17 cellular contexts compared by ENCODE assay signal in the genomic region with DNA sequence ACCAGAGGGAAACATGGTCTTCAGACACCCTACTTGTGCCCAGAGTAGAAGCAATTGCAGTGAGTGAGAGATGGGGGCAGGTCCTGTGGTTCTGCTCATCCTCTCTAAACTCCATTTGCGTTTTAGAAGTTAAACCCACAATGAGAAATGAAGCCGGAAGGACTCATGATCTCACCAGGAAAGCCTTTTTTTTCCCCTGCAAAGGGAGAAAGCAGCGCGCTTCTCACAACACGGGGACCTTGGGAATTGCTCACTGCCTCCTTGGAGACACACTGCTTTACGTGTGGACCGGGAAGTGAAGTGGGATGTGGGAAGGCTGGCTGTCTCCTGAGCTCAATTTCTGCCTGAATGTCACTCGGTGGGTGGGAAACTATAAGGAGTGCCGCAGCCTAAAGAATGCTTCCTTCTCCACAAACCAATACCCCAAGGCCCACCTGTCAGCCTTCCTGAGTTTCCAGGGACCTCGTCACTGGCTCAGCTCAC.
DNase-seq lines count a peak whose midpoint lies in the region; ATAC-seq and TF ChIP-seq lines count a peak whose summit lies in the region.
"Had no signal": no experiment of that assay in that cellular context is flagged by ENCODE, and none has a peak within 500 bp of the region (broad histone marks: within the 10 kb centered on the region; RNA-seq: fewer than 3 reads in every experiment).

No MANE protein-coding gene starts in this region.

- H3K27me3 ChIP-seq in DND-41 (ENCODE audit: insufficient read depth, low read length, poor library complexity): peaks cover 2% of the 10 kb centered on the region
- no peaks in the 10 kb centered on the region for H3K27me3 ChIP-seq in osteoblast (ENCODE audit: insufficient read depth, low read length)
- H3K27me3 ChIP-seq: left lung, testis had no signal

- peaks cover 26% of the 10 kb centered on the region for H3K36me3 Mint-ChIP-seq in brain

- peak overlapping the region in 4 of 5 experiments; percentile 53 to 84 (median 74) for H3K27ac Mint-ChIP-seq in brain

- H3K9me3 ChIP-seq in DND-41 (ENCODE audit: insufficient read depth, low read length, severe bottlenecking): no peaks in the 10 kb centered on the region
- no peaks in the 10 kb centered on the region for H3K9me3 ChIP-seq in osteoblast (ENCODE audit: low read depth, low read length)
- H3K9me3 ChIP-seq: left lung, testis had no signal

- peak; percentile 7 for DNase-seq in DND-41
- peak; percentile 42 for DNase-seq in M059J (ENCODE audit: low read depth)
- DNase-seq in osteoblast (ENCODE audit: insufficient read length, low spot score, missing footprints): peak; percentile 86
- DNase-seq in NCI-H345 treated with DMSO at 0.1 percent for 48 hours (lab: John Stamatoyannopoulos, UW; ENCODE audit: unreplicated experiment): no peak
- DNase-seq: activated gamma-delta T cell treated with Interleukin-2 at 50 U/mL for 16 hours; C1 segment of cervical spinal cord; central memory CD4-positive, alpha-beta T cell; DMS79; effector memory CD4-positive, alpha-beta T cell; left lung; MM.1S; NCI-H2029; NCI-H69; testis had no signal

- ATAC-seq in DND-41 (ENCODE audit: insufficient read depth, low read depth) (peak; percentile 62), HG02938 (IDR thresholded peaks at IDR 0.05; ENCODE audit: unreplicated experiment) (no peak), GM21737 (IDR thresholded peaks at IDR 0.05; ENCODE audit: unreplicated experiment) (no peak)
- ATAC-seq: left lung had no signal

- H3K9me3 Mint-ChIP-seq in brain: peaks cover 0 to 3% (median 0%) of the 10 kb centered on the region in 5 experiments

- H3K9ac ChIP-seq in DND-41 (ENCODE audit: low read depth, low read length): no peak overlapping the region

- H3K4me3 Mint-ChIP-seq in brain: no peak overlapping the region

- H4K20me1 ChIP-seq in DND-41 (ENCODE audit: insufficient read depth, low read length) (no peaks in the 10 kb centered on the region), osteoblast (ENCODE audit: insufficient read depth, low read length) (no peaks in the 10 kb centered on the region)

- no peak overlapping the region for H3K27ac ChIP-seq in DND-41 (ENCODE audit: low read length)
- peak overlapping the region; percentile 55 for H3K27ac ChIP-seq in osteoblast (ENCODE audit: low read depth, low read length)
- H3K27ac ChIP-seq: left lung, testis had no signal

- H3K36me3 ChIP-seq in DND-41 (ENCODE audit: insufficient read depth, low read length) (no peaks in the 10 kb centered on the region), osteoblast (ENCODE audit: insufficient read depth, low read length) (no peaks in the 10 kb centered on the region)

- H3K27me3 Mint-ChIP-seq in brain: no peaks in the 10 kb centered on the region

- peaks cover 43% of the 10 kb centered on the region for H3K4me1 Mint-ChIP-seq in brain

- H3K4me3 ChIP-seq in DND-41 (ENCODE audit: low read depth in 1 of 2, low read length in 2 of 2) (no peak overlapping the region), osteoblast (ENCODE audit: insufficient read depth, low read length) (no peak overlapping the region)
- H3K4me3 ChIP-seq: left lung, testis had no signal

- H2AFZ ChIP-seq in DND-41 (ENCODE audit: low read depth, low read length): no peak overlapping the region
- H2AFZ ChIP-seq in osteoblast (ENCODE audit: low read length): peak overlapping the region; percentile 4

- H3K4me1 ChIP-seq in DND-41 (ENCODE audit: insufficient read depth, low read length) (no peaks in the 10 kb centered on the region), osteoblast (ENCODE audit: insufficient read depth, low read length) (peaks cover 9% of the 10 kb centered on the region)
- H3K4me1 ChIP-seq: left lung, testis had no signal

- no peak for TF ChIP-seq CTCF in DND-41 (IDR thresholded peaks at IDR 0.05; ENCODE audit: borderline replicate concordance, extremely low read depth, low read length, poor library complexity, severe bottlenecking)
- TF ChIP-seq CTCF in brain (conservative IDR thresholded peaks at IDR 0.05): no peak
- TF ChIP-seq CTCF in osteoblast (IDR thresholded peaks at IDR 0.05; ENCODE audit: extremely low read depth, low read depth, low read length): no peak

- H3K4me2 ChIP-seq in DND-41 (ENCODE audit: insufficient read depth, low read length): no peak overlapping the region
- peak overlapping the region; percentile 29 for H3K4me2 ChIP-seq in osteoblast (ENCODE audit: insufficient read depth, low read length)

- H3K79me2 ChIP-seq in DND-41 (ENCODE audit: insufficient read depth, low read length) (no peaks in the 10 kb centered on the region), osteoblast (ENCODE audit: insufficient read depth, low read length) (no peaks in the 10 kb centered on the region)
